In genomic region chr12:51358496-51358895, GRCh38 we compare ENCODE assay signal across 15 cellular contexts. TPM values are rescaled to one million over a fixed set of nuclear protein-coding genes. Genes with fewer than 3 reads are reported as not detected.
DNase-seq lines count a peak whose midpoint lies in the region; ATAC-seq and TF ChIP-seq lines count a peak whose summit lies in the region.
"Had no signal": no experiment of that assay in that cellular context is flagged by ENCODE, and none has a peak within 500 bp of the region (broad histone marks: within the 10 kb centered on the region; RNA-seq: fewer than 3 reads in every experiment).

No MANE protein-coding gene starts in this region.

- in situ Hi-C loops in ACHN (cut with HindIII; ENCODE audit: low pct_ligation_motif_present, low pct_unique_long_range_greater_than_20kb, low sequenced_read_pairs): no loop called here

- H3K36me3 Mint-ChIP-seq in activated T-cell treated with anti-CD3 and anti-CD28 coated beads, Interleukin-2, amount 50 U/mL, for 24 hours (ENCODE audit: low read depth): peaks cover 61% of the 10 kb centered on the region
- peaks cover 3% of the 10 kb centered on the region in 2 donors for H3K36me3 Mint-ChIP-seq in activated T-cell treated with anti-CD3 and anti-CD28 coated beads, Interleukin-2, amount 50 U/mL, for 72 hours (ENCODE audit: insufficient read depth in 2 of 2)
- H3K36me3 Mint-ChIP-seq in activated B cell treated with CpG ODN at 0.5 μM for 24 hours (ENCODE audit: low read depth) (peaks cover 26% of the 10 kb centered on the region), neural progenitor cell (no peaks in the 10 kb centered on the region)

- H3K9ac ChIP-seq in neural progenitor cell: no peak overlapping the region
- H3K9ac ChIP-seq: GM23248 had no signal

- no peaks in the 10 kb centered on the region for H3K9me3 Mint-ChIP-seq in activated T-cell treated with anti-CD3 and anti-CD28 coated beads, Interleukin-2, amount 50 U/mL, for 24 hours
- peaks cover 0 to 1% of the 10 kb centered on the region in 2 donors for H3K9me3 Mint-ChIP-seq in activated T-cell treated with anti-CD3 and anti-CD28 coated beads, Interleukin-2, amount 50 U/mL, for 72 hours
- no peaks in the 10 kb centered on the region for H3K9me3 Mint-ChIP-seq in activated B cell treated with CpG ODN at 0.5 μM for 24 hours
- H3K9me3 Mint-ChIP-seq in neural progenitor cell: no peaks in the 10 kb centered on the region
- H3K9me3 Mint-ChIP-seq: CD8-positive, alpha-beta memory T cell had no signal

- CTCF ChIA-PET in activated B cell treated with CpG ODN at 0.5 μM for 24 hours (lab: Charles Lee): interaction anchor here (1.5 kb wide), 1 partner anchor 11 kb away, joined by 4 read pairs; no protein-coding TSS in a partner anchor

- H3K9me3 ChIP-seq in neural progenitor cell (ENCODE audit: low read depth): no peaks in the 10 kb centered on the region
- H3K9me3 ChIP-seq: Caco-2 had no signal

- no peak overlapping the region for H2AFZ ChIP-seq in neural progenitor cell (replicated peaks)
- H2AFZ ChIP-seq: GM23248 had no signal

- TF ChIP-seq CTCF in activated B cell treated with CpG ODN at 0.5 μM for 24 hours (IDR thresholded peaks at IDR 0.05) (no peak), neural progenitor cell (IDR thresholded peaks at IDR 0.05) (no peak)

- H3K4me2 ChIP-seq in neural progenitor cell: no peak overlapping the region

- no peaks in the 10 kb centered on the region for H3K79me2 ChIP-seq in neural progenitor cell (ENCODE audit: low read depth)

- no peaks in the 10 kb centered on the region for H3F3A ChIP-seq in neural progenitor cell (ENCODE audit: low read depth)

- H3K27me3 Mint-ChIP-seq in activated T-cell treated with anti-CD3 and anti-CD28 coated beads, Interleukin-2, amount 50 U/mL, for 24 hours: no peaks in the 10 kb centered on the region
- no peaks in the 10 kb centered on the region for H3K27me3 Mint-ChIP-seq in activated T-cell treated with anti-CD3 and anti-CD28 coated beads, Interleukin-2, amount 50 U/mL, for 72 hours (ENCODE audit: low read depth)
- H3K27me3 Mint-ChIP-seq in activated B cell treated with CpG ODN at 0.5 μM for 24 hours: no peaks in the 10 kb centered on the region
- peaks cover 9% of the 10 kb centered on the region for H3K27me3 Mint-ChIP-seq in neural progenitor cell (ENCODE audit: insufficient read depth, low read depth)
- H3K27me3 Mint-ChIP-seq: CD8-positive, alpha-beta memory T cell had no signal

- POLR2A ChIA-PET in activated B cell treated with CpG ODN at 0.5 μM for 24 hours (lab: Charles Lee): interaction anchor here (0.7 to 6.5 kb wide), 4 partner anchors 9 to 332 kb away, joined by 3 to 63 read pairs (median 10); partner anchors contain the start of genes GALNT6 and SLC11A2

- H3K4me1 ChIP-seq in neural progenitor cell: no peaks in the 10 kb centered on the region
- H3K4me1 ChIP-seq: Caco-2 had no signal

- H3K4me1 Mint-ChIP-seq in activated T-cell treated with anti-CD3 and anti-CD28 coated beads, Interleukin-2, amount 50 U/mL, for 24 hours (ENCODE audit: low read depth): peaks cover 13% of the 10 kb centered on the region
- H3K4me1 Mint-ChIP-seq in activated T-cell treated with anti-CD3 and anti-CD28 coated beads, Interleukin-2, amount 50 U/mL, for 72 hours (ENCODE audit: low read depth): no peaks in the 10 kb centered on the region
- H3K4me1 Mint-ChIP-seq in activated B cell treated with CpG ODN at 0.5 μM for 24 hours (peaks cover 38% of the 10 kb centered on the region), neural progenitor cell (no peaks in the 10 kb centered on the region)

- no peaks in the 10 kb centered on the region for H3K36me3 ChIP-seq in neural progenitor cell

- H3K27ac ChIP-seq in neural progenitor cell: no peak overlapping the region
- peak overlapping the region; percentile 91 for H3K27ac ChIP-seq in substantia nigra (ENCODE audit: low read depth, low read length, poor library complexity, severe bottlenecking)
- H3K27ac ChIP-seq: GM23248, HL-60 had no signal

- H3K27ac Mint-ChIP-seq in activated T-cell treated with anti-CD3 and anti-CD28 coated beads, Interleukin-2, amount 50 U/mL, for 24 hours: peak overlapping the region; percentile 22
- H3K27ac Mint-ChIP-seq in activated T-cell treated with anti-CD3 and anti-CD28 coated beads, Interleukin-2, amount 50 U/mL, for 72 hours: no peak overlapping the region
- H3K27ac Mint-ChIP-seq in activated B cell treated with CpG ODN at 0.5 μM for 24 hours (peak overlapping the region; percentile 24), neural progenitor cell (peak overlapping the region; percentile 66)

- DNase-seq in activated T-cell treated with anti-CD3 and anti-CD28 coated beads, Interleukin-2, amount 50 U/mL, for 24 hours: no peak
- no peak for DNase-seq in activated T-cell treated with anti-CD3 and anti-CD28 coated beads, Interleukin-2, amount 50 U/mL, for 72 hours
- DNase-seq in activated B cell treated with CpG ODN at 0.5 μM for 24 hours (no peak), neural progenitor cell (ENCODE audit: low spot score) (no peak), substantia nigra (lab: John Stamatoyannopoulos, UW) (no peak), iPS-NIHi7 (ENCODE audit: extremely low spot score) (no peak), dermis blood vessel endothelial cell (no peak), ACHN (no peak)
- DNase-seq: Caco-2; CD8-positive, alpha-beta memory T cell; DMS53; GF-D8; GM23248 had no signal

- no peaks in the 10 kb centered on the region for H4K20me1 ChIP-seq in neural progenitor cell (ENCODE audit: low read depth)

- no peaks in the 10 kb centered on the region for H3K27me3 ChIP-seq in neural progenitor cell

- intact Hi-C loops in activated B cell treated with CpG ODN at 0.5 μM for 24 hours (cut with micrococcal nuclease): no loop called here

- ATAC-seq in activated T-cell treated with anti-CD3 and anti-CD28 coated beads, Interleukin-2, amount 50 U/mL, for 72 hours (replicated peaks in 1 of 2): no peak
- no peak for ATAC-seq in activated B cell treated with CpG ODN at 0.5 μM for 24 hours (ENCODE audit: low read depth)
- ATAC-seq: HCT116 had no signal

- H3K4me3 Mint-ChIP-seq in activated T-cell treated with anti-CD3 and anti-CD28 coated beads, Interleukin-2, amount 50 U/mL, for 24 hours: no peak overlapping the region
- peak overlapping the region in 1 of 2 donors; percentile 54 for H3K4me3 Mint-ChIP-seq in activated T-cell treated with anti-CD3 and anti-CD28 coated beads, Interleukin-2, amount 50 U/mL, for 72 hours
- H3K4me3 Mint-ChIP-seq in activated B cell treated with CpG ODN at 0.5 μM for 24 hours: no peak overlapping the region
- no peak overlapping the region for H3K4me3 Mint-ChIP-seq in neural progenitor cell
- H3K4me3 Mint-ChIP-seq: CD8-positive, alpha-beta memory T cell had no signal

- no peak overlapping the region for H3K4me3 ChIP-seq in neural progenitor cell
- H3K4me3 ChIP-seq: GM23248 had no signal

RNA-seq across cellular contexts. Expression of gene CELA1, which starts 12.0 kb away (rescaled TPM):
- under 1 TPM in 1 of 2 donors, not detected in 1; 0.26 TPM for total RNA-seq in activated T-cell treated with anti-CD3 and anti-CD28 coated beads, Interleukin-2, amount 50 U/mL, for 72 hours
- not detected in 2 replicates for total RNA-seq in activated B cell treated with CpG ODN at 0.5 μM for 24 hours
- total RNA-seq in neural progenitor cell (ENCODE audit: low replicate concordance): not detected in 2 replicates
- not detected in 2 replicates for total RNA-seq in dermis blood vessel endothelial cell
- total RNA-seq: Caco-2; CD8-positive, alpha-beta memory T cell; GM23248 had no signal

RNA-seq across cellular contexts. Expression of gene GALNT6, which starts 32.7 kb away (rescaled TPM):
- 10 to 100 TPM; 12.6 to 13.0 TPM for total RNA-seq in activated T-cell treated with anti-CD3 and anti-CD28 coated beads, Interleukin-2, amount 50 U/mL, for 72 hours
- 23.8 and 24.4 TPM in 2 replicates for total RNA-seq in activated B cell treated with CpG ODN at 0.5 μM for 24 hours
- 1.5 TPM in 1 of 2 replicates, not detected in the other for total RNA-seq in neural progenitor cell (ENCODE audit: low replicate concordance)
- 19.9 and 38.8 TPM in 2 replicates for total RNA-seq in dermis blood vessel endothelial cell

RNA-seq across cellular contexts. Expression of gene BIN2, which starts 34.5 kb away (rescaled TPM):
- 100 to 1,000 TPM; 102 to 104 TPM for total RNA-seq in activated T-cell treated with anti-CD3 and anti-CD28 coated beads, Interleukin-2, amount 50 U/mL, for 72 hours
- total RNA-seq in activated B cell treated with CpG ODN at 0.5 μM for 24 hours (22.2 and 25.6 TPM in 2 replicates), neural progenitor cell (ENCODE audit: low replicate concordance) (0.52 TPM in 1 of 2 replicates, not detected in the other), dermis blood vessel endothelial cell (not detected in 2 replicates)
- total RNA-seq: GM23248 had no signal

Comparison
In these comparisons a context has a peak if more than half of its experiments do, and no peak if none do; other contexts are left out.
1. RNA of gene BIN2, which starts 34.5 kb away (total RNA-seq): 102 to 104 TPM in activated T-cell treated with anti-CD3 and anti-CD28 coated beads, Interleukin-2, amount 50 U/mL, for 72 hours and 22.2 to 25.6 TPM in activated B cell treated with CpG ODN at 0.5 μM for 24 hours; 0.52 TPM in neural progenitor cell and not detected in dermis blood vessel endothelial cell; every median in the first group is over 10 times any median in the second.